In the genomic region with DNA sequence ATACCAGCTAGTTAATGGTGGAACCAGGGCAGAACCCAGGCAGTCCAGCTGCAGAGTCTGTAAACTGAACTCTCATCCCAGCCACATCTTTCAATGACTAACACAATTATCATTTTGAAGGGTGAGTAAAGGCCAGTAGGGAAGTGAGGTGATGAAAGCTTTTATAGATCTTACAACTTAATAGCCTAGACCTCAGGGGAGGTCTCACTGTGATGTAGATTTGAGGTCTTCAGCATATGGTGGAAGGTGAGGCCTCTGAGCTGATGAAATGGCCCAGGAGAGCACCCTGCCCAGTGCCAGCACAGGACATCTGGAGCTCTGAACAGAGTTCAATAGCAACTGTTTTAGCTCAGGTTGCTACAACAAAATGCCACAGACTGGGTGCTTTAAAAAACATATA, we compare ENCODE assay signal across 26 cellular contexts. TPM values are rescaled to one million over a fixed set of nuclear protein-coding genes. Genes with fewer than 3 reads are reported as not detected.
DNase-seq lines count a peak whose midpoint lies in the region; ATAC-seq, FAIRE-seq and TF ChIP-seq lines count a peak whose summit lies in the region.
"Had no signal": no experiment of that assay in that cellular context is flagged by ENCODE, and none has a peak within 500 bp of the region (broad histone marks: within the 10 kb centered on the region; RNA-seq: fewer than 3 reads in every experiment).

No MANE protein-coding gene starts in this region.

- H3K4me3 ChIP-seq in K562 = no peak overlapping the region
- H3K4me3 ChIP-seq: esophagus squamous epithelium, left lung, SK-N-MC, stomach, transverse colon had no signal

- H3K9me3 Mint-ChIP-seq in T-helper 2 cell treated with Interferon-gamma antibody and Interleukin-4, amounts not matched to agents 5 μg/mL and 100 μg/mL, for 36 hours = no peaks in the 10 kb centered on the region
- H3K9me3 Mint-ChIP-seq: activated CD4-positive, alpha-beta memory T cell treated with anti-CD3 and anti-CD28 coated beads for 36 hours; CD8-positive, alpha-beta memory T cell had no signal

- H3K4me1 Mint-ChIP-seq in T-helper 2 cell treated with Interferon-gamma antibody and Interleukin-4, amounts not matched to agents 5 μg/mL and 100 μg/mL, for 36 hours (ENCODE audit: low read depth) = no peaks in the 10 kb centered on the region
- H3K4me1 Mint-ChIP-seq: activated B cell treated with CpG ODN at 0.5 μM for 24 hours; CD8-positive, alpha-beta memory T cell; IgD-negative memory B cell had no signal

- TF ChIP-seq CTCF in K562 (IDR thresholded peaks at IDR 0.05 in 2 of 3, conservative IDR thresholded peaks at IDR 0.05 in 1 of 3; ENCODE audit: insufficient read depth in 2 of 3, low read depth in 1 of 3, low read length in 3 of 3) = no peak

- no peak overlapping the region for H3K27ac Mint-ChIP-seq in T-helper 2 cell treated with Interferon-gamma antibody and Interleukin-4, amounts not matched to agents 5 μg/mL and 100 μg/mL, for 36 hours
- H3K27ac Mint-ChIP-seq: activated B cell treated with CpG ODN at 0.5 μM for 24 hours; activated CD4-positive, alpha-beta memory T cell treated with anti-CD3 and anti-CD28 coated beads for 36 hours; IgD-negative memory B cell had no signal

- H3K4me2 ChIP-seq in K562 (ENCODE audit: insufficient read depth, low read length) = no peak overlapping the region

- TF ChIP-seq EP300 in K562 (IDR thresholded peaks at IDR 0.05; ENCODE audit: low read length) = no peak

- no peak overlapping the region for H2AFZ ChIP-seq in K562 (ENCODE audit: low read depth, low read length)

- no peak overlapping the region for H3K4me3 Mint-ChIP-seq in T-helper 2 cell treated with Interferon-gamma antibody and Interleukin-4, amounts not matched to agents 5 μg/mL and 100 μg/mL, for 36 hours
- H3K4me3 Mint-ChIP-seq: activated B cell treated with CpG ODN at 0.5 μM for 24 hours; activated CD4-positive, alpha-beta memory T cell treated with anti-CD3 and anti-CD28 coated beads for 36 hours; CD8-positive, alpha-beta memory T cell; IgD-negative memory B cell had no signal

- no peak for TF ChIP-seq POLR2A in K562 (conservative IDR thresholded peaks at IDR 0.05)

- no TSS peak for BruUV-seq in K562 (replicated peaks; lab: Mats Ljungman, UMichigan)

- DNase-seq in ELR (ENCODE audit: low read depth) (peak; percentile 49), M059J (ENCODE audit: low read depth) (peak; percentile 77), K562 (ENCODE audit: extremely low read depth in 1 of 4, low spot score in 3 of 4) (no peak), kidney tubule cell (ENCODE audit: low spot score) (peak; percentile 55), ACHN (no peak), DMS114 treated with DMSO at 0.1 percent for 48 hours (lab: John Stamatoyannopoulos, UW; ENCODE audit: unreplicated experiment) (no peak)
- DNase-seq in T-helper 2 cell treated with Interferon-gamma antibody and Interleukin-4, amounts not matched to agents 5 μg/mL and 100 μg/mL, for 36 hours (ENCODE audit: low spot score) = no peak
- DNase-seq: activated B cell treated with CpG ODN at 0.5 μM for 24 hours; activated CD4-positive, alpha-beta memory T cell treated with anti-CD3 and anti-CD28 coated beads for 36 hours; activated naive CD4-positive, alpha-beta T cell treated with Interleukin-2 at 50 U/mL for 16 hours; AML-193; anterior cingulate cortex; CD8-positive, alpha-beta memory T cell; DND-41; effector memory CD4-positive, alpha-beta T cell; esophagus squamous epithelium; left lung; MV-4-11; NCI-H187 treated with DMSO at 0.1 percent for 48 hours; small intestine; stimulated activated CD4-positive, alpha-beta T cell treated with anti-CD3 and anti-CD28 coated beads, Interleukin-2, amount 100 ng/mL, for 48 hours; stomach; T-helper 9 cell; transverse colon had no signal

- in situ Hi-C loops in K562 (cut with MboI) = no loop called here
- in situ Hi-C loops in ACHN (cut with HindIII; ENCODE audit: low pct_ligation_motif_present, low pct_unique_long_range_greater_than_20kb, low sequenced_read_pairs) = no loop called here

- H4K20me1 ChIP-seq in K562 (replicated peaks; ENCODE audit: control insufficient read depth, insufficient read depth, low read length) = no peaks in the 10 kb centered on the region

- intact Hi-C loops in K562 (cut with micrococcal nuclease) = loop anchor here (1.0 kb wide), 1 partner anchor 38 kb away; no protein-coding TSS in a partner anchor

- no peak for TF ChIP-seq RAD21 in K562 (CRISPR knock-in tag; conservative IDR thresholded peaks at IDR 0.05 in 1 of 2, IDR thresholded peaks at IDR 0.05 in 1 of 2)

- H3K36me3 Mint-ChIP-seq in T-helper 2 cell treated with Interferon-gamma antibody and Interleukin-4, amounts not matched to agents 5 μg/mL and 100 μg/mL, for 36 hours (ENCODE audit: low read depth) = no peaks in the 10 kb centered on the region
- H3K36me3 Mint-ChIP-seq: activated CD4-positive, alpha-beta memory T cell treated with anti-CD3 and anti-CD28 coated beads for 36 hours; CD8-positive, alpha-beta memory T cell; IgD-negative memory B cell had no signal

- no peaks in the 10 kb centered on the region for H3K79me2 ChIP-seq in K562 (ENCODE audit: control insufficient read depth, insufficient read depth, low read length)

- no peaks in the 10 kb centered on the region for H3K36me3 ChIP-seq in K562 (ENCODE audit: control insufficient read depth, insufficient read depth, low read length)
- H3K36me3 ChIP-seq: esophagus squamous epithelium, left lung, stomach, transverse colon had no signal

- no peaks in the 10 kb centered on the region for H3K9me3 ChIP-seq in K562 (replicated peaks; ENCODE audit: control insufficient read depth, insufficient read depth, low read depth, low read length)
- H3K9me3 ChIP-seq: esophagus squamous epithelium, left lung, transverse colon had no signal

- no peak for ATAC-seq in K562
- ATAC-seq: left lung had no signal

- H3K27ac ChIP-seq in K562 (ENCODE audit: extremely low read depth, low read depth, low read length) = no peak overlapping the region
- H3K27ac ChIP-seq: esophagus squamous epithelium, left lung, SK-N-MC, stomach, transverse colon had no signal

- H3K27me3 ChIP-seq in K562 (ENCODE audit: control insufficient read depth in 2 of 2, insufficient read depth in 2 of 2, low read length in 2 of 2) = peaks cover 27 to 37% of the 10 kb centered on the region in 2 experiments
- H3K27me3 ChIP-seq: esophagus squamous epithelium, left lung, stomach, transverse colon had no signal

- no peaks in the 10 kb centered on the region for H3K4me1 ChIP-seq in K562 (replicated peaks in 1 of 2; ENCODE audit: control insufficient read depth in 2 of 2, insufficient read depth in 2 of 2, low read length in 2 of 2)
- H3K4me1 ChIP-seq: left lung, stomach, transverse colon had no signal

- H3K27me3 Mint-ChIP-seq in T-helper 2 cell treated with Interferon-gamma antibody and Interleukin-4, amounts not matched to agents 5 μg/mL and 100 μg/mL, for 36 hours (ENCODE audit: low read depth) = peaks cover 14% of the 10 kb centered on the region

- no peak for FAIRE-seq in K562 (lab: Jason Lieb, UNC)
- FAIRE-seq: small intestine had no signal

- CTCF ChIA-PET in K562 (lab: Yijun Ruan, JAX; ENCODE audit: low intra/inter-chr PET ratio) = no interaction called here

- peaks cover 2% of the 10 kb centered on the region for H3K9me1 ChIP-seq in K562 (ENCODE audit: control insufficient read depth, insufficient read depth, low read length)

- H3K9ac ChIP-seq in K562 (ENCODE audit: insufficient read depth in 1 of 2, low read depth in 2 of 2, low read length in 2 of 2) = no peak overlapping the region

- POLR2A ChIA-PET in K562 (lab: Yijun Ruan, JAX) = interaction anchor here (0.7 to 2.0 kb wide), 4 partner anchors 8 to 44 kb away, joined by 3 to 5 read pairs (median 4); no protein-coding TSS in a partner anchor

TF ChIP-seq in K562, 482 proteins besides CTCF, POLR2A, EP300 and RAD21 (continues in another document):
- TF ChIP-seq, protein P1, sequence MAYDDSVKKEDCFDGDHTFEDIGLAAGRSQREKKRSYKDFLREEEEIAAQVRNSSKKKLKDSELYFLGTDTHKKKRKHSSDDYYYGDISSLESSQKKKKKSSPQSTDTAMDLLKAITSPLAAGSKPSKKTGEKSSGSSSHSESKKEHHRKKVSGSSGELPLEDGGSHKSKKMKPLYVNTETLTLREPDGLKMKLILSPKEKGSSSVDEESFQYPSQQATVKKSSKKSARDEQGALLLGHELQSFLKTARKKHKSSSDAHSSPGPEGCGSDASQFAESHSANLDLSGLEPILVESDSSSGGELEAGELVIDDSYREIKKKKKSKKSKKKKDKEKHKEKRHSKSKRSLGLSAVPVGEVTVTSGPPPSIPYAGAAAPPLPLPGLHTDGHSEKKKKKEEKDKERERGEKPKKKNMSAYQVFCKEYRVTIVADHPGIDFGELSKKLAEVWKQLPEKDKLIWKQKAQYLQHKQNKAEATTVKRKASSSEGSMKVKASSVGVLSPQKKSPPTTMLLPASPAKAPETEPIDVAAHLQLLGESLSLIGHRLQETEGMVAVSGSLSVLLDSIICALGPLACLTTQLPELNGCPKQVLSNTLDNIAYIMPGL (CRISPR knock-in tag; IDR thresholded peaks at IDR 0.05) = no peak
- no peak for TF ChIP-seq NR2C1 (IDR thresholded peaks at IDR 0.05)
- no peak for TF ChIP-seq NR2C1 (tag; IDR thresholded peaks at IDR 0.05)
- no peak for TF ChIP-seq ZNF24 (IDR thresholded peaks at IDR 0.05)
- 0 out of 2 replicates have a peak, but pooled peaks have one; percentile 34 for TF ChIP-seq FOSL1 (tag; conservative IDR thresholded peaks at IDR 0.05)

RNA-seq across cellular contexts. Expression of a gene that starts 44.8 kb away (rescaled TPM):
- 5.5 and 6.2 TPM in 2 replicates for total RNA-seq in M059J (2014; rRNA removed; shearing (Covaris generic))
- total RNA-seq in K562 (2011; cell fraction: chromatin; rRNA removed; ENCODE audit: low replicate concordance) = 34.9 and 64.7 TPM in 2 replicates
- total RNA-seq in K562 (2011; cell fraction: nucleolus; rRNA removed) = 9.8 and 13.7 TPM in 2 replicates
- 33.9 and 47.9 TPM in 2 replicates for total RNA-seq in K562 (2011; cell fraction: nucleoplasm; rRNA removed)
- total RNA-seq in K562 (2014; rRNA removed) (6.0 and 8.5 TPM in 2 replicates), K562 (2014; rRNA removed; fragmentation: Illumina TruSeq; extraction: Trizol) (18.2 and 20.1 TPM in 2 replicates), K562 (2015; rRNA removed; fragmentation: Illumina TruSeq; extraction: Trizol) (14.4 and 14.9 TPM in 2 replicates), K562 (2021) (19.9 and 22.3 TPM in 2 replicates)
- polyA plus RNA-seq in K562 (2011; rRNA removed) (13.6 and 14.2 TPM in 2 replicates), K562 (2014; fragmentation: Illumina TruSeq; extraction: Trizol) (7.9 and 8.2 TPM in 2 replicates), K562 (2014; fragmentation: Nextera tagmentation; extraction: Ambion mirVana) (1 to 10 TPM; 2.6 to 6.0 TPM), K562 (2014; rRNA removed) (5.9 and 8.8 TPM in 2 replicates)
- polyA plus RNA-seq in K562 (2011; cell fraction: cytosol; rRNA removed) = 13.0 and 21.3 TPM in 2 replicates
- polyA plus RNA-seq in K562 (2011; cell fraction: nucleus; rRNA removed) = 15.4 and 22.1 TPM in 2 replicates
- polyA plus RNA-seq in K562 (2012) = 3.2 and 5.0 TPM in 2 replicates
- 33.3 and 39.0 TPM in 2 replicates for polyA minus RNA-seq in K562 (2011; rRNA and poly(A)+ RNA removed)
- 8.8 and 9.9 TPM in 2 replicates for polyA minus RNA-seq in K562 (2011; cell fraction: cytosol; rRNA and poly(A)+ RNA removed)
- 16.7 and 24.5 TPM in 2 replicates for polyA minus RNA-seq in K562 (2011; cell fraction: nucleus; rRNA and poly(A)+ RNA removed)

Comparison
In these comparisons a context has a peak if more than half of its experiments do, and no peak if none do; other contexts are left out.
1. DNase-seq: peak in ELR (single experiment), M059J (single experiment) and kidney tubule cell (single experiment); none in K562 (0 of 4), T-helper 2 cell treated with Interferon-gamma antibody and Interleukin-4, amounts not matched to agents 5 μg/mL and 100 μg/mL, for 36 hours (single experiment), ACHN (single experiment) and DMS114 treated with DMSO at 0.1 percent for 48 hours (single experiment).